Comparison of ENCODE assay signal across 8 cellular contexts in the genomic region with DNA sequence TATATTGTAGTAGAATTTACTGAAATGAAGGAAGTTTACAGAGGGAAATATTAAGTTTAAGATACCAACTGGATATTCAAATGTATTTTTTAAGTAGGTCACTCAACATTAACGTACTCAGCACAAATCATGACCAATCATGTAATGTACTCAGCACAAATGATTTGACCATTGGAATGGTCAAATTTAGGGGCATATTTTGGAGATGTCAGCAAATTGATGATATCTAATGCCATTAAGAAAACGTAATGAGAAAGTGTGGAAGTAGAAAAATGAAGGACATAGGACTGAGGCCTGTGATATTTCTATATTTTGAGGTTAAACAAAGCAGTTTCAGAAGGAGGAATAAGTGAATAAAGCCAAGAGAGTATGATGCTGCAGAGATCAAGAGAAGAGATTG.
"Had no signal": no experiment of that assay in that cellular context is flagged by ENCODE, and none has a peak within 500 bp of the region (broad histone marks: within the 10 kb centered on the region; RNA-seq: fewer than 3 reads in every experiment).

No MANE protein-coding gene starts in this region.

- FAIRE-seq: HTR-8/SVneo had no signal

- DNase-seq: Karpas-422, Kasumi-1, KBM-7, KG1 had no signal

- H3K4me3 Mint-ChIP-seq: IgD-negative memory B cell had no signal

- H3K27ac ChIP-seq: HL-60, KMS-11 had no signal

- H3K27me3 Mint-ChIP-seq: IgD-negative memory B cell had no signal

- H3K4me1 Mint-ChIP-seq: IgD-negative memory B cell had no signal

- H3K4me2 ChIP-seq: KMS-11 had no signal

- H3K27ac Mint-ChIP-seq: IgD-negative memory B cell had no signal

- H3K9ac ChIP-seq: KMS-11 had no signal
